ENCODE assay signal across 17 cellular contexts in the genomic region with DNA sequence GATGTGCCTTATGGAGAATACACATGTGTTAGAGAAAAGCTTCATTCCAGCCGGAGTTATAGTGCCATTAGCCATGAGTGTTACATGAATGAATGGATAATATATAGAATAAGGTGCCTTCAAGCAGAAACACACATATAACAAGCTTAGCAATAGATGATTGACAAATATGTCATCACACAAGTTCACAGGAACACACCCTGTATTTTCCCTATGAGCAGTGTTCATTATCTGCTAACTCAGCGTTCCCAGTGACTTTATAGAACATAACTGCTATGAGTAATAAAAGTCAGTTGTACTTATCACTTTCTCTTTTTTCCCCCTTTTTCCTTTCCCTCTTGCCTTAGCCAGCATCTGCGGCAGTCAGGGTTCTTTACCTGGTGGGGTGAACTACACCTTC.
DNase-seq lines count a peak whose midpoint lies in the region; ATAC-seq, FAIRE-seq and TF ChIP-seq lines count a peak whose summit lies in the region.
"Had no signal": no experiment of that assay in that cellular context is flagged by ENCODE, and none has a peak within 500 bp of the region (broad histone marks: within the 10 kb centered on the region; RNA-seq: fewer than 3 reads in every experiment).

No MANE protein-coding gene starts in this region.

- no peak overlapping the region for H3K9ac ChIP-seq in HepG2 (ENCODE audit: insufficient read depth, low read depth, low read length)

- peaks cover 24% of the 10 kb centered on the region for H3K4me1 ChIP-seq in HepG2 (ENCODE audit: insufficient read depth, low read length)
- H3K4me1 ChIP-seq in right lobe of liver = peaks cover 0 to 31% (median 9%) of the 10 kb centered on the region in 4 donors
- peaks cover 5% of the 10 kb centered on the region for H3K4me1 ChIP-seq in mucosa of descending colon (ENCODE audit: low read depth)
- H3K4me1 ChIP-seq in foreskin keratinocyte = no peaks in the 10 kb centered on the region
- H3K4me1 ChIP-seq: Caco-2 had no signal

- TF ChIP-seq EP300 in HepG2 (IDR thresholded peaks at IDR 0.05; ENCODE audit: low read depth in 2 of 2, low read length in 2 of 2) (no peak), HepG2 (CRISPR knock-in tag; IDR thresholded peaks at IDR 0.05; ENCODE audit: borderline replicate concordance) (no peak)

- 82% methylated on average over 3 of the region's 3 CpGs for WGBS in HepG2 (ENCODE audit: low lambda C conversion rate)
- WGBS in right lobe of liver (ENCODE audit: insufficient coverage, low coverage, low lambda C conversion rate, missing lambda C conversion rate) = 83% methylated on average over 3 of the region's 3 CpGs

- DNase-seq in HepG2 (ENCODE audit: low spot score) = no peak
- DNase-seq in right lobe of liver = no peak
- DNase-seq in bronchial epithelial cell (ENCODE audit: low read depth) = peak; percentile 52
- no peak for DNase-seq in mucosa of descending colon
- DNase-seq in Kasumi-1 (lab: John Stamatoyannopoulos, UW) = no peak
- DNase-seq in AG08395 (ENCODE audit: low spot score) = no peak
- DNase-seq in foreskin keratinocyte = no peak
- DNase-seq: 8988T; Caco-2; CD4-positive, alpha-beta T cell; DMS79 treated with DMSO at 0.1 percent for 48 hours; GF-D8; H9; KBM-7 had no signal

- no peaks in the 10 kb centered on the region for H4K20me1 ChIP-seq in HepG2 (ENCODE audit: insufficient read depth, low read length)

- no peak overlapping the region for H2AFZ ChIP-seq in HepG2 (ENCODE audit: low read length)

- no peak for ATAC-seq in HepG2
- no peak for ATAC-seq in right lobe of liver
- peak; percentile 70 for ATAC-seq in mucosa of descending colon
- no peak for ATAC-seq in HG03354 (IDR thresholded peaks at IDR 0.05; ENCODE audit: poor library complexity, severe bottlenecking, unreplicated experiment)
- no peak for ATAC-seq in foreskin keratinocyte

- FAIRE-seq in HepG2 (lab: Jason Lieb, UNC) (no peak), bronchial epithelial cell (lab: Jason Lieb, UNC) (no peak)
- FAIRE-seq: H1 had no signal

- no peak overlapping the region for H3K4me3 ChIP-seq in HepG2 (replicated peaks in 1 of 3; ENCODE audit: insufficient read depth in 1 of 3, low read depth in 2 of 3, low read length in 3 of 3)
- no peak overlapping the region for H3K4me3 ChIP-seq in right lobe of liver
- H3K4me3 ChIP-seq in bronchial epithelial cell (ENCODE audit: low read depth, low read length) = no peak overlapping the region
- H3K4me3 ChIP-seq in mucosa of descending colon = no peak overlapping the region

- POLR2A ChIA-PET in HepG2 (lab: Yijun Ruan, JAX) = no interaction called here

- H3K36me3 ChIP-seq in HepG2 (replicated peaks in 1 of 2; ENCODE audit: control insufficient read depth in 1 of 2, insufficient read depth in 2 of 2, low read length in 2 of 2) (no peaks in the 10 kb centered on the region), right lobe of liver (no peaks in the 10 kb centered on the region), bronchial epithelial cell (ENCODE audit: control insufficient read depth, insufficient read depth, low read length) (no peaks in the 10 kb centered on the region), mucosa of descending colon (ENCODE audit: low read depth) (no peaks in the 10 kb centered on the region)

- no peaks in the 10 kb centered on the region; a peak in 1 of 5 replicates for H3K27me3 ChIP-seq in HepG2 (ENCODE audit: control insufficient read depth in 1 of 2, insufficient read depth in 2 of 2, low read length in 2 of 2)
- H3K27me3 ChIP-seq in right lobe of liver = no peaks in the 10 kb centered on the region
- H3K27me3 ChIP-seq in bronchial epithelial cell (ENCODE audit: control insufficient read depth, insufficient read depth, low read length) = no peaks in the 10 kb centered on the region
- no peaks in the 10 kb centered on the region for H3K27me3 ChIP-seq in foreskin keratinocyte

- no peak for TF ChIP-seq RAD21 in HepG2 (CRISPR knock-in tag; IDR thresholded peaks at IDR 0.05)

- H3K9me3 ChIP-seq in HepG2 (ENCODE audit: low read length) (no peaks in the 10 kb centered on the region), right lobe of liver (no peaks in the 10 kb centered on the region), mucosa of descending colon (no peaks in the 10 kb centered on the region)
- H3K9me3 ChIP-seq: Caco-2 had no signal

- in situ Hi-C loops in HepG2 (cut with HindIII; ENCODE audit: extremely low pct_ligation_motif_present, low pct_unique_long_range_greater_than_20kb) = no loop called here

- H3K79me2 ChIP-seq in HepG2 (ENCODE audit: insufficient read depth, low read length) = no peaks in the 10 kb centered on the region

- no peak overlapping the region for H3K27ac ChIP-seq in HepG2 (ENCODE audit: extremely low read length, insufficient read depth, low read length)
- H3K27ac ChIP-seq in right lobe of liver = no peak overlapping the region
- H3K27ac ChIP-seq in foreskin keratinocyte = no peak overlapping the region
- H3K27ac ChIP-seq: C4-2B had no signal

- no peak overlapping the region for H3K4me2 ChIP-seq in HepG2 (ENCODE audit: low read depth, low read length)

- CTCF ChIA-PET in HepG2 (lab: Yijun Ruan, JAX; ENCODE audit: low intra/inter-chr PET ratio, low total read pairs) = no interaction called here

- no peak for TF ChIP-seq POLR2A in HepG2 (IDR thresholded peaks at IDR 0.05; ENCODE audit: insufficient read depth in 1 of 2, low read depth in 2 of 2, low read length in 2 of 2)
- TF ChIP-seq POLR2A in right lobe of liver (IDR thresholded peaks at IDR 0.05) = no peak

- TF ChIP-seq CTCF in HepG2 (CRISPR knock-in tag; IDR thresholded peaks at IDR 0.05) = no peak
- no peak for TF ChIP-seq CTCF in right lobe of liver (IDR thresholded peaks at IDR 0.05)
- TF ChIP-seq CTCF in bronchial epithelial cell (IDR thresholded peaks at IDR 0.05; ENCODE audit: insufficient read depth, low read length, severe bottlenecking) = no peak
- TF ChIP-seq CTCF in mucosa of descending colon (IDR thresholded peaks at IDR 0.05) = no peak
- no peak for TF ChIP-seq CTCF in foreskin keratinocyte (conservative IDR thresholded peaks at IDR 0.05)

- intact Hi-C loops in HepG2 (cut with micrococcal nuclease; ENCODE audit: unreplicated experiment) (no loop called here), right lobe of liver (cut with DNase I) (loop anchor here in 1 of 2 donors (10.0 kb wide), 1 partner anchor 71 kb away; no protein-coding TSS in a partner anchor), mucosa of descending colon (cut with DNase I, micrococcal nuclease) (no loop called here)

- no TSS peak for BruUV-seq in HepG2 (replicated peaks; lab: Mats Ljungman, UMichigan)

TF ChIP-seq in HepG2, 621 proteins besides CTCF, POLR2A, EP300 and RAD21:
- TF ChIP-seq MAFF (IDR thresholded peaks at IDR 0.05; ENCODE audit: low read depth, low read length) = peak; percentile 88
- TF ChIP-seq ZNF432 (CRISPR knock-in tag; IDR thresholded peaks at IDR 0.05; ENCODE audit: borderline replicate concordance) = no peak
- TF ChIP-seq MAFK (conservative IDR thresholded peaks at IDR 0.05 in 1 of 2, IDR thresholded peaks at IDR 0.05 in 1 of 2; ENCODE audit: low read length in 2 of 2) = peak; percentile 90 to 92
- TF ChIP-seq ZNF790 (CRISPR knock-in tag; IDR thresholded peaks at IDR 0.05; ENCODE audit: borderline replicate concordance) = no peak
